In the genomic region with DNA sequence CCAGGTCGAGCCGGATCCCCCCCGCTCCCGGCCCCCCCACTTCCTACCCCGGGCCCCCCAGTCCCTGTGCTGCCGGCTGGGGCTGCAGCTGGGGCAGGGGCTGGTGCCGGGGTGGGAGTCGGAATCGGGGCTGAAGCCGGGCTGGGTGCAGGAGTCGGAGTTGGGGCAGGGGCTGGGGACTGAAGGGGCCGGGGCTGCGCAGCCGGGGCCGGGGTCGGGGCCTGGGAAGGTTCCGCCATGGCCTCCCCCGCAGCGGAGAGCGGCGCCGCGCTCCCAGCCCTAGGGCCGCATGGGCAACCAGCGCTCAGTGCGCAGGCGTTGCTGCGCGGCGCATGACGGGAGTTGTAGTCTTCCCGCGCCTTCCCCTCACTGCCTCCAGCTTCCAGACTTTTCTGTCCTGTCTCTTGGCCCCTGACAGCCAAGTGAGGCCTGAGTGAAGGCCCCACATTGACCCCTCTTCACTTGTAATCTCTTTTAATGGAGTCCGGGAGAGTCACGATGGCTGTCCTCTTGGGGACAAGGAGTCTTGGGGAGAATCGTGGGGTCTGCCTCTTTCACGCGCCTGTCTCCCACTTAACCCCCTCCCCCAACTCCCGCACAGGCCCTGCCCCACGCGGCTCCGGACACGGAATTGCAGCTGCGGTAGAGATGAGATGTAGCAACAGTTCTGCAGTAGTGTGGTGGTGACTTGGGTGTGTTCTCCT, we compare ENCODE assay signal across 1 cellular context.
TF ChIP-seq lines count a peak whose summit lies in the region.

Gene KAT2A (minus strand): TSS at position 302 of the 704 bp plus-strand sequence. CDS start 63 bp downstream, at position 239.

TF ChIP-seq in HepG2, 621 proteins besides CTCF, POLR2A, EP300 and RAD21 (continued from another document and continues in another):
- TF ChIP-seq AFF4 (CRISPR knock-in tag; IDR thresholded peaks at IDR 0.05) (no peak), FOXA1 (IDR thresholded peaks at IDR 0.05) (no peak), FOXA1 (CRISPR knock-in tag; IDR thresholded peaks at IDR 0.05) (no peak), TAF1 (CRISPR knock-in tag; IDR thresholded peaks at IDR 0.05) (peak; percentile 72), ZNF280D (CRISPR knock-in tag; IDR thresholded peaks at IDR 0.05) (0 out of 2 replicates have a peak, but pooled peaks have one; percentile 41), SNAPC5 (CRISPR knock-in tag; IDR thresholded peaks at IDR 0.05; ENCODE audit: borderline replicate concordance) (no peak), ATF3 (CRISPR knock-in tag; IDR thresholded peaks at IDR 0.05) (0 out of 2 replicates have a peak, but pooled peaks have one; percentile 31), ZNF317 (CRISPR knock-in tag; IDR thresholded peaks at IDR 0.05) (no peak), ZNF687 (CRISPR knock-in tag; IDR thresholded peaks at IDR 0.05) (peak; percentile 87), ZNF546 (CRISPR knock-in tag; conservative IDR thresholded peaks at IDR 0.05) (peak; percentile 43; the same call in 1 of the 2 replicates), ZNF224 (CRISPR knock-in tag; IDR thresholded peaks at IDR 0.05) (no peak), ZNF691 (CRISPR knock-in tag; IDR thresholded peaks at IDR 0.05; ENCODE audit: borderline replicate concordance, low read depth) (peak; percentile 77; the same call in 1 of the 2 replicates), ELF4 (CRISPR knock-in tag; IDR thresholded peaks at IDR 0.05; ENCODE audit: borderline replicate concordance) (no peak), ZNF510 (CRISPR knock-in tag; IDR thresholded peaks at IDR 0.05; ENCODE audit: low read depth) (no peak), HNRNPK (IDR thresholded peaks at IDR 0.05; ENCODE audit: low read depth, low read length, poor library complexity, severe bottlenecking) (peak; percentile 63), NFKB2 (CRISPR knock-in tag; IDR thresholded peaks at IDR 0.05; ENCODE audit: borderline replicate concordance) (peak; percentile 70; the same call in 1 of the 2 replicates), NFKBIZ (CRISPR knock-in tag; IDR thresholded peaks at IDR 0.05) (0 out of 2 replicates have a peak, but pooled peaks have one; percentile 12), SSRP1 (CRISPR knock-in tag; IDR thresholded peaks at IDR 0.05) (no peak), YY1 (IDR thresholded peaks at IDR 0.05; ENCODE audit: insufficient read depth, insufficient replicate concordance, low read depth, low read length) (peak; percentile 90), PATZ1 (CRISPR knock-in tag; IDR thresholded peaks at IDR 0.05) (peak; percentile 33), PRPF4 (IDR thresholded peaks at IDR 0.05; ENCODE audit: low read depth, low read length, poor library complexity, severe bottlenecking) (no peak), ZNF678 (CRISPR knock-in tag; IDR thresholded peaks at IDR 0.05) (0 out of 2 replicates have a peak, but pooled peaks have one; percentile 43), RFXAP (CRISPR knock-in tag; IDR thresholded peaks at IDR 0.05; ENCODE audit: borderline replicate concordance) (no peak), ZNF580 (CRISPR knock-in tag; IDR thresholded peaks at IDR 0.05; ENCODE audit: borderline replicate concordance, low read depth) (peak; percentile 56; the same call in 1 of the 2 replicates), GABPA (IDR thresholded peaks at IDR 0.05; ENCODE audit: low read depth, low read length) (peak; percentile 40), GABPA (CRISPR knock-in tag; IDR thresholded peaks at IDR 0.05; ENCODE audit: low read depth) (peak; percentile 65), SIN3A (IDR thresholded peaks at IDR 0.05; ENCODE audit: borderline replicate concordance, low read depth, low read length) (peak; percentile 80; the same call in 1 of the 2 replicates), SUZ12 (IDR thresholded peaks at IDR 0.05; ENCODE audit: low read depth, low read length) (peak; percentile 88), ZNF143 (CRISPR knock-in tag; IDR thresholded peaks at IDR 0.05) (peak; percentile 96), ZNF614 (CRISPR knock-in tag; IDR thresholded peaks at IDR 0.05; ENCODE audit: borderline replicate concordance) (no peak)
- TF ChIP-seq, protein P1, sequence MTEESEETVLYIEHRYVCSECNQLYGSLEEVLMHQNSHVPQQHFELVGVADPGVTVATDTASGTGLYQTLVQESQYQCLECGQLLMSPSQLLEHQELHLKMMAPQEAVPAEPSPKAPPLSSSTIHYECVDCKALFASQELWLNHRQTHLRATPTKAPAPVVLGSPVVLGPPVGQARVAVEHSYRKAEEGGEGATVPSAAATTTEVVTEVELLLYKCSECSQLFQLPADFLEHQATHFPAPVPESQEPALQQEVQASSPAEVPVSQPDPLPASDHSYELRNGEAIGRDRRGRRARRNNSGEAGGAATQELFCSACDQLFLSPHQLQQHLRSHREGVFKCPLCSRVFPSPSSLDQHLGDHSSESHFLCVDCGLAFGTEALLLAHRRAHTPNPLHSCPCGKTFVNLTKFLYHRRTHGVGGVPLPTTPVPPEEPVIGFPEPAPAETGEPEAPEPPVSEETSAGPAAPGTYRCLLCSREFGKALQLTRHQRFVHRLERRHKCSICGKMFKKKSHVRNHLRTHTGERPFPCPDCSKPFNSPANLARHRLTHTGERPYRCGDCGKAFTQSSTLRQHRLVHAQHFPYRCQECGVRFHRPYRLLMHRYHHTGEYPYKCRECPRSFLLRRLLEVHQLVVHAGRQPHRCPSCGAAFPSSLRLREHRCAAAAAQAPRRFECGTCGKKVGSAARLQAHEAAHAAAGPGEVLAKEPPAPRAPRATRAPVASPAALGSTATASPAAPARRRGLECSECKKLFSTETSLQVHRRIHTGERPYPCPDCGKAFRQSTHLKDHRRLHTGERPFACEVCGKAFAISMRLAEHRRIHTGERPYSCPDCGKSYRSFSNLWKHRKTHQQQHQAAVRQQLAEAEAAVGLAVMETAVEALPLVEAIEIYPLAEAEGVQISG (CRISPR knock-in tag; IDR thresholded peaks at IDR 0.05): peak; percentile 91
- TF ChIP-seq, protein P2, sequence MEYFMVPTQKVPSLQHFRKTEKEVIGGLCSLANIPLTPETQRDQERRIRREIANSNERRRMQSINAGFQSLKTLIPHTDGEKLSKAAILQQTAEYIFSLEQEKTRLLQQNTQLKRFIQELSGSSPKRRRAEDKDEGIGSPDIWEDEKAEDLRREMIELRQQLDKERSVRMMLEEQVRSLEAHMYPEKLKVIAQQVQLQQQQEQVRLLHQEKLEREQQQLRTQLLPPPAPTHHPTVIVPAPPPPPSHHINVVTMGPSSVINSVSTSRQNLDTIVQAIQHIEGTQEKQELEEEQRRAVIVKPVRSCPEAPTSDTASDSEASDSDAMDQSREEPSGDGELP (IDR thresholded peaks at IDR 0.05; ENCODE audit: borderline replicate concordance, low read depth): peak; percentile 11; the same call in 1 of the 2 replicates
- TF ChIP-seq, protein P3, sequence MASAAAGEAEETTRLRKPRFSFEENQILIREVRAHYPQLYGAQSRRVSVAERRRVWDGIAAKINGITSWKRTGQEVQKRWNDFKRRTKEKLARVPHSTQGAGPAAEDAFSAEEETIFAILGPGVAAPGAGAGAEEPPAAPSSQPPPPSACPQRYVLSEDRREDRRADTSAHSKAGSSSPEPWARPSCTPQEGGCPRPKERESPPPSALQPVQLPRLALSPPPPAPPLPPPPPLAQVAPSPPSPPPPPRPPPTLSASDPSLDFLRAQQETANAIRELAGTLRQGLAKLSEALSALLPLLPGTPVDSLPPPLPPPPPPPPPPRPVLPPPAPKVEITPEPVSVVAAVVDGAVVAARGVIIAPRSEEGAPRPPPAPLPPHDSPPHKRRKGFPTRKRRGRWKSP (CRISPR knock-in tag; IDR thresholded peaks at IDR 0.05): no peak
